In genomic region chr2:97870396-97870843, GRCh38 we compare ENCODE assay signal across 8 cellular contexts.
DNase-seq lines count a peak whose midpoint lies in the region; ATAC-seq and TF ChIP-seq lines count a peak whose summit lies in the region.

No MANE protein-coding gene starts in this region.

- H3K27ac ChIP-seq in HL-60 (replicated peaks) (peak overlapping the region; percentile 42), epithelial cell of prostate (peak overlapping the region; percentile 92), parathyroid adenoma (peak overlapping the region; percentile 66)

- H3K4me3 ChIP-seq in HL-60 (replicated peaks; ENCODE audit: insufficient read depth, low read length) (no peak overlapping the region), parathyroid adenoma (ENCODE audit: low read depth, low read length) (no peak overlapping the region), BE2C (ENCODE audit: low read depth, low read length) (no peak overlapping the region), HAP-1 (no peak overlapping the region)

- no peaks in the 10 kb centered on the region for H3K27me3 ChIP-seq in HL-60 (ENCODE audit: insufficient read depth, poor library complexity, severe bottlenecking)
- H3K27me3 ChIP-seq in parathyroid adenoma (ENCODE audit: control insufficient read depth, insufficient read depth, low read length): no peaks in the 10 kb centered on the region
- H3K27me3 ChIP-seq in BE2C: no peaks in the 10 kb centered on the region
- no peaks in the 10 kb centered on the region for H3K27me3 ChIP-seq in HAP-1 (ENCODE audit: low read depth)

- H3K4me1 ChIP-seq in parathyroid adenoma: peaks cover 31% of the 10 kb centered on the region
- no peaks in the 10 kb centered on the region for H3K4me1 ChIP-seq in BE2C
- H3K4me1 ChIP-seq in HAP-1: no peaks in the 10 kb centered on the region

- peaks cover 6% of the 10 kb centered on the region for H3K79me2 ChIP-seq in parathyroid adenoma

- in situ Hi-C loops in HAP-1 (cut with MboI; ENCODE audit: low sequenced_read_pairs): no loop called here

- ATAC-seq in GM21390 (IDR thresholded peaks at IDR 0.05; ENCODE audit: unreplicated experiment): peak; percentile 100

- peak overlapping the region; percentile 18 for H3K4me2 ChIP-seq in parathyroid adenoma (ENCODE audit: low read length)

- H3K9me3 ChIP-seq in parathyroid adenoma (ENCODE audit: control insufficient read depth, low read length): no peaks in the 10 kb centered on the region
- H3K9me3 ChIP-seq in BE2C: no peaks in the 10 kb centered on the region
- H3K9me3 ChIP-seq in HAP-1: peaks cover 5% of the 10 kb centered on the region

- no peaks in the 10 kb centered on the region for H3K36me3 ChIP-seq in parathyroid adenoma (ENCODE audit: control insufficient read depth, insufficient read depth, low read length)
- no peaks in the 10 kb centered on the region for H3K36me3 ChIP-seq in BE2C
- H3K36me3 ChIP-seq in HAP-1 (replicated peaks): no peaks in the 10 kb centered on the region

- DNase-seq in ELR (ENCODE audit: low read depth) (peak; percentile 93), HL-60 (ENCODE audit: low read depth in 1 of 2, low spot score in 1 of 2) (peak; percentile 88 to 89), SW480 (ENCODE audit: low spot score) (peak; percentile 90), epithelial cell of prostate (ENCODE audit: low read depth, low spot score) (peak; percentile 39), BE2C (no peak), HAP-1 (ENCODE audit: low spot score in 2 of 2) (no peak)

- H3K9ac ChIP-seq in parathyroid adenoma: no peak overlapping the region

- TF ChIP-seq CTCF in HL-60 (IDR thresholded peaks at IDR 0.05; ENCODE audit: insufficient read depth, low read length) (no peak), parathyroid adenoma (IDR thresholded peaks at IDR 0.05) (no peak), BE2C (IDR thresholded peaks at IDR 0.05; ENCODE audit: low read depth, low read length) (no peak)

- no peak overlapping the region for H2AFZ ChIP-seq in parathyroid adenoma

Comparison
In these comparisons a context has a peak if more than half of its experiments do, and no peak if none do; other contexts are left out.
1. DNase-seq: peak in ELR (single experiment), HL-60 (2 of 2), SW480 (single experiment) and epithelial cell of prostate (single experiment); none in BE2C (single experiment) and HAP-1 (0 of 2).
2. H3K27ac ChIP-seq: peak in every context shown above with its lines; median percentile 92 in epithelial cell of prostate; 66 in parathyroid adenoma; 42 in HL-60.